In genomic region chr6:113856011-113856551, GRCh38 we compare ENCODE assay signal across 8 cellular contexts. TPM values are rescaled to one million over a fixed set of nuclear protein-coding genes. Genes with fewer than 3 reads are reported as not detected.
DNase-seq lines count a peak whose midpoint lies in the region; ATAC-seq and TF ChIP-seq lines count a peak whose summit lies in the region.

No MANE protein-coding gene starts in this region.

- peak overlapping the region; percentile 100 for H3K4me3 ChIP-seq in AG10803 (ENCODE audit: low read length)
- peak overlapping the region; percentile 59 to 77 for H3K4me3 ChIP-seq in aorta (ENCODE audit: low read length in 2 of 2)

- no peak overlapping the region for H3K18ac ChIP-seq in H9 (ENCODE audit: insufficient read length, low read depth, low read length)

- WGBS in H9 (ENCODE audit: extremely low coverage, insufficient read length, low lambda C conversion rate), result no CpG with 5 or more reads among the region's 20 CpGs
- WGBS in aorta, 2 donors, result 0 to 1% methylated on average over 20 of the region's 20 CpGs

- no peak overlapping the region for H3K23ac ChIP-seq in H9 (ENCODE audit: insufficient read length, low read depth, low read length)

- peaks cover 5% of the 10 kb centered on the region; the same call in 1 of the 2 replicates for H3K79me2 ChIP-seq in H9 (ENCODE audit: insufficient read depth, low read length)

- H3K27me3 ChIP-seq in H9 (ENCODE audit: insufficient read depth, low read length) (peaks cover 21% of the 10 kb centered on the region), aorta (ENCODE audit: control insufficient read depth in 1 of 2, insufficient read depth in 2 of 2, low read length in 1 of 2) (no peaks in the 10 kb centered on the region)

- TF ChIP-seq CTCF in AG10803 (conservative IDR thresholded peaks at IDR 0.05; ENCODE audit: low read length), result no peak
- no peak for TF ChIP-seq CTCF in H9 (conservative IDR thresholded peaks at IDR 0.05)

- H3T11ph ChIP-seq in H9 (ENCODE audit: low read length), result no peak overlapping the region

- no peak overlapping the region for H2AFZ ChIP-seq in H9 (ENCODE audit: low read length)

- H3K36me3 Mint-ChIP-seq in H9 (ENCODE audit: insufficient read depth in 1 of 3, low read depth in 3 of 3), result peaks cover 7 to 16% (median 12%) of the 10 kb centered on the region in 3 experiments

- H4K20me1 ChIP-seq in H9 (ENCODE audit: control insufficient read depth, insufficient read depth, insufficient read length), result no peaks in the 10 kb centered on the region

- no peak overlapping the region for H4K91ac ChIP-seq in H9 (ENCODE audit: insufficient read length, low read depth, low read length)

- H3K4me1 ChIP-seq in H9 (ENCODE audit: insufficient read depth, low read length) (no peaks in the 10 kb centered on the region), aorta (ENCODE audit: control insufficient read depth in 1 of 2, insufficient read depth in 2 of 2, low read length in 2 of 2) (no peaks in the 10 kb centered on the region)

- H2BK15ac ChIP-seq in H9 (ENCODE audit: low read depth, low read length), result no peak overlapping the region

- H3K9me3 ChIP-seq in H9 (ENCODE audit: control insufficient read depth, low read depth, low read length) (no peaks in the 10 kb centered on the region), aorta (ENCODE audit: control insufficient read depth, low read length) (no peaks in the 10 kb centered on the region)

- intact Hi-C loops in aorta (cut with DNase I), result loop anchor here (5.0 to 10.0 kb wide), 4 partner anchors 221 to 1074 kb away; no protein-coding TSS in a partner anchor

- DNase-seq in AG10803 (ENCODE audit: low read depth), result peak; percentile 59
- peak; percentile 28 for DNase-seq in H9
- peak; percentile 23 for DNase-seq in NOMO-1 treated with DMSO at 0.1 percent for 48 hours (lab: John Stamatoyannopoulos, UW; ENCODE audit: unreplicated experiment)
- DNase-seq in dermis microvascular lymphatic vessel endothelial cell (ENCODE audit: low read depth in 2 of 2), result peak; percentile 46 to 67
- DNase-seq in lung microvascular endothelial cell (ENCODE audit: low read depth in 2 of 2), result peak; percentile 68 to 73
- DNase-seq in aorta, result peak in 1 of 2 donors; percentile 45
- DNase-seq in activated effector memory CD4-positive, alpha-beta T cell treated with Interleukin-2 at 50 U/mL for 16 hours, result no peak
- DNase-seq in SW 1271 (lab: John Stamatoyannopoulos, UW), result no peak

- no peak overlapping the region for H2BK20ac ChIP-seq in H9 (ENCODE audit: low read depth, low read length, poor library complexity, severe bottlenecking)

- peaks cover 0 to 4% of the 10 kb centered on the region in 2 experiments; a peak in 2 of 5 replicates for H3K9me3 Mint-ChIP-seq in H9

- H2BK120ac ChIP-seq in H9 (ENCODE audit: low read depth, low read length, poor library complexity, severe bottlenecking), result no peak overlapping the region

- peaks cover 8 to 19% of the 10 kb centered on the region in 2 experiments for H3K4me1 Mint-ChIP-seq in H9

- H3K27me3 Mint-ChIP-seq in H9 (ENCODE audit: low read depth), result peaks cover 28% of the 10 kb centered on the region

- peak overlapping the region; percentile 91 for H3K4me2 ChIP-seq in H9 (ENCODE audit: insufficient read depth, insufficient read length, low read length)

- H3K4me3 Mint-ChIP-seq in H9, result no peak overlapping the region

- H3K27ac ChIP-seq in H9 (ENCODE audit: insufficient read length, low read depth, low read length), result no peak overlapping the region
- H3K27ac ChIP-seq in aorta (ENCODE audit: low read depth in 1 of 2, low read length in 2 of 2), result peak overlapping the region in 1 of 2 donors; percentile 28

- no peak overlapping the region for H3K4ac ChIP-seq in H9 (ENCODE audit: low read depth, low read length)

- no peak overlapping the region for H3K56ac ChIP-seq in H9 (ENCODE audit: insufficient read length, low read depth, low read length)

- H3K14ac ChIP-seq in H9 (ENCODE audit: insufficient read depth, low read length), result no peak overlapping the region

- no peak overlapping the region for H2AK5ac ChIP-seq in H9 (ENCODE audit: insufficient read length, low read length)

- H3K36me3 ChIP-seq in aorta (ENCODE audit: control insufficient read depth in 1 of 2, insufficient read depth in 2 of 2, low read length in 1 of 2), result no peaks in the 10 kb centered on the region

- H3K9ac ChIP-seq in H9 (ENCODE audit: extremely low read depth, insufficient read length, low read length), result peak overlapping the region; percentile 74

- H4K5ac ChIP-seq in H9 (ENCODE audit: insufficient read length, low read depth, low read length), result no peak overlapping the region

- peaks cover 28% of the 10 kb centered on the region for H3K23me2 ChIP-seq in H9 (ENCODE audit: insufficient read length, low read depth, low read length, poor library complexity, severe bottlenecking)

- ATAC-seq in aorta (ENCODE audit: low FRiP score), result no peak

- no peaks in the 10 kb centered on the region for H3K79me1 ChIP-seq in H9 (ENCODE audit: insufficient read depth, low read depth, low read length, poor library complexity, severe bottlenecking)

- no peak overlapping the region for H2BK12ac ChIP-seq in H9 (ENCODE audit: insufficient read length, low read depth, low read length)

- no peak overlapping the region for H2BK5ac ChIP-seq in H9 (ENCODE audit: insufficient read length, low read length)

- no peak overlapping the region for H4K8ac ChIP-seq in H9 (replicated peaks; ENCODE audit: insufficient read length, low read depth, low read length)

- H3K27ac Mint-ChIP-seq in H9, result no peak overlapping the region; a peak in 1 of 7 replicates

RNA-seq across cellular contexts. Expression of gene MARCKS, which starts 1.1 kb away (rescaled TPM):
- total RNA-seq in H9 (2021), result 164 and 165 TPM in 2 replicates
- total RNA-seq in dermis microvascular lymphatic vessel endothelial cell, result 218 and 247 TPM in 2 replicates
- total RNA-seq in lung microvascular endothelial cell, result 187 and 258 TPM in 2 replicates
- 10 to 100 TPM; 45.6 to 75.6 TPM for total RNA-seq in aorta
- polyA plus RNA-seq in aorta, result 10 to 100 TPM in 1 of 2 donors, 1 to 10 TPM in 1; 7.7 to 11.5 TPM

Comparison
In these comparisons a context has a peak if more than half of its experiments do, and no peak if none do; other contexts are left out.
1. DNase-seq: peak in AG10803 (single experiment), H9 (single experiment), NOMO-1 treated with DMSO at 0.1 percent for 48 hours (single experiment), dermis microvascular lymphatic vessel endothelial cell (2 of 2) and lung microvascular endothelial cell (2 of 2); none in activated effector memory CD4-positive, alpha-beta T cell treated with Interleukin-2 at 50 U/mL for 16 hours (single experiment) and SW 1271 (0 of 2).